ENCODE assay signal across 30 cellular contexts in genomic region chr3:175476489-175476888, GRCh38.
"Had no signal": no experiment of that assay in that cellular context is flagged by ENCODE, and none has a peak within 500 bp of the region (broad histone marks: within the 10 kb centered on the region; RNA-seq: fewer than 3 reads in every experiment).

No MANE protein-coding gene starts in this region.

- H3K4me2 ChIP-seq: KMS-11, PC-9 had no signal

- DNase-seq: activated CD4-positive, alpha-beta T cell treated with anti-CD3 and anti-CD28 coated beads, Interleukin-2, amount 10 ng/mL, durations not matched to agents 24 days and 14 days; activated CD4-positive, alpha-beta T cell treated with anti-CD3 and anti-CD28 coated beads, Interleukin-2, amount 50 U/mL, for 4 hours; activated CD8-positive, alpha-beta T cell treated with anti-CD3 and anti-CD28 coated beads for 36 hours; activated effector memory CD4-positive, alpha-beta T cell treated with anti-CD3 and anti-CD28 coated beads, Interleukin-2, amount 50 U/mL, for 16 hours; activated naive CD4-positive, alpha-beta T cell; activated naive CD4-positive, alpha-beta T cell treated with anti-CD3 and anti-CD28 coated beads, Interleukin-2, amount 50 U/mL, for 16 hours; activated naive CD8-positive, alpha-beta T cell treated with anti-CD3 and anti-CD28 coated beads for 36 hours; activated T-cell treated with anti-CD3 and anti-CD28 coated beads, Interleukin-2, amount 50 U/mL, for 1 hour; activated T-cell treated with anti-CD3 and anti-CD28 coated beads, Interleukin-2, amount 50 U/mL, for 72 hours; amniotic stem cell; aorta; brain microvascular endothelial cell; central memory CD4-positive, alpha-beta T cell; MM.1S; NCI-H1105; NCI-H1417 treated with DMSO at 0.1 percent for 48 hours; NCI-H187 treated with DMSO at 0.1 percent for 48 hours; NCI-H2081; NCI-H2171 treated with DMSO at 0.1 percent for 48 hours; NCI-H226; NCI-H446 treated with DMSO at 0.1 percent for 48 hours; NCI-H524 treated with DMSO at 0.1 percent for 48 hours; NK-92 treated with Interleukin-12 subunit alpha and Interleukin-12 subunit beta, amount 100 ng/mL, for 24 hours; PC-9; T1000 had no signal

- H3K36me3 Mint-ChIP-seq: activated naive CD8-positive, alpha-beta T cell treated with anti-CD3 and anti-CD28 coated beads for 36 hours had no signal

- H3K4me3 ChIP-seq: PC-9, SK-N-MC had no signal

- H3K36me3 ChIP-seq: brain microvascular endothelial cell had no signal

- H2AFZ ChIP-seq: PC-9 had no signal

- ATAC-seq: activated CD8-positive, alpha-beta T cell treated with anti-CD3 and anti-CD28 coated beads for 36 hours; activated T-cell treated with anti-CD3 and anti-CD28 coated beads, Interleukin-2, amount 50 U/mL, for 72 hours; activated T-helper 17 cell treated with anti-CD3 and anti-CD28 coated beads, Interleukin-2, amount 50 U/mL, for 72 hours; Right ventricle myocardium inferior had no signal

- H3K9ac ChIP-seq: KMS-11 had no signal

- H3K27ac ChIP-seq: brain microvascular endothelial cell, KMS-11, PC-9, RWPE1, SK-N-MC had no signal

- H3K4me3 Mint-ChIP-seq: activated CD4-positive, alpha-beta T cell treated with anti-CD3 and anti-CD28 coated beads, Interleukin-2, amount 10 ng/mL, durations not matched to agents 24 days and 14 days; activated CD8-positive, alpha-beta T cell treated with anti-CD3 and anti-CD28 coated beads for 36 hours; activated naive CD8-positive, alpha-beta T cell treated with anti-CD3 and anti-CD28 coated beads for 36 hours; activated T-cell treated with anti-CD3 and anti-CD28 coated beads, Interleukin-2, amount 50 U/mL, for 72 hours; activated T-helper 17 cell treated with anti-CD3 and anti-CD28 coated beads, Interleukin-2, amount 50 U/mL, for 72 hours had no signal

- H3K27ac Mint-ChIP-seq: activated CD4-positive, alpha-beta T cell treated with anti-CD3 and anti-CD28 coated beads, Interleukin-2, amount 10 ng/mL, durations not matched to agents 24 days and 14 days; activated CD8-positive, alpha-beta T cell treated with anti-CD3 and anti-CD28 coated beads for 36 hours; activated naive CD8-positive, alpha-beta T cell treated with anti-CD3 and anti-CD28 coated beads for 36 hours; activated T-cell treated with anti-CD3 and anti-CD28 coated beads, Interleukin-2, amount 50 U/mL, for 72 hours; activated T-helper 17 cell treated with anti-CD3 and anti-CD28 coated beads, Interleukin-2, amount 50 U/mL, for 72 hours had no signal

- H3K27me3 ChIP-seq: brain microvascular endothelial cell had no signal

- H3K9me3 Mint-ChIP-seq: activated CD4-positive, alpha-beta T cell treated with anti-CD3 and anti-CD28 coated beads, Interleukin-2, amount 10 ng/mL, durations not matched to agents 24 days and 14 days; activated CD8-positive, alpha-beta T cell treated with anti-CD3 and anti-CD28 coated beads for 36 hours; activated naive CD8-positive, alpha-beta T cell treated with anti-CD3 and anti-CD28 coated beads for 36 hours had no signal

- H3K27me3 Mint-ChIP-seq: activated CD4-positive, alpha-beta T cell treated with anti-CD3 and anti-CD28 coated beads, Interleukin-2, amount 10 ng/mL, durations not matched to agents 24 days and 14 days; activated CD8-positive, alpha-beta T cell treated with anti-CD3 and anti-CD28 coated beads for 36 hours; activated naive CD8-positive, alpha-beta T cell treated with anti-CD3 and anti-CD28 coated beads for 36 hours; activated T-helper 17 cell treated with anti-CD3 and anti-CD28 coated beads, Interleukin-2, amount 50 U/mL, for 72 hours had no signal

- H3K4me1 Mint-ChIP-seq: activated CD4-positive, alpha-beta T cell treated with anti-CD3 and anti-CD28 coated beads, Interleukin-2, amount 10 ng/mL, durations not matched to agents 24 days and 14 days; activated naive CD8-positive, alpha-beta T cell treated with anti-CD3 and anti-CD28 coated beads for 36 hours; activated T-helper 17 cell treated with anti-CD3 and anti-CD28 coated beads, Interleukin-2, amount 50 U/mL, for 72 hours had no signal
